In genomic region chr11:68890490-68891231, GRCh38 we compare ENCODE assay signal across 1 cellular context.
TF ChIP-seq lines count a peak whose summit lies in the region.

No MANE protein-coding gene starts in this region.

TF ChIP-seq in HepG2, 621 proteins besides CTCF, POLR2A, EP300 and RAD21:
- TF ChIP-seq EHMT2 (IDR thresholded peaks at IDR 0.05; ENCODE audit: borderline replicate concordance, low read depth, low read length), result no peak
- TF ChIP-seq ZNF101 (CRISPR knock-in tag; IDR thresholded peaks at IDR 0.05; ENCODE audit: borderline replicate concordance, low read depth), result no peak
- TF ChIP-seq FOXA1 (IDR thresholded peaks at IDR 0.05), result no peak
- no peak for TF ChIP-seq FOXA1 (CRISPR knock-in tag; IDR thresholded peaks at IDR 0.05)
- no peak for TF ChIP-seq ZNF746 (CRISPR knock-in tag; IDR thresholded peaks at IDR 0.05)
- TF ChIP-seq ZSCAN21 (CRISPR knock-in tag; IDR thresholded peaks at IDR 0.05; ENCODE audit: borderline replicate concordance), result no peak
- no peak for TF ChIP-seq IRF2 (CRISPR knock-in tag; IDR thresholded peaks at IDR 0.05)
- no peak for TF ChIP-seq CCDC6 (CRISPR knock-in tag; IDR thresholded peaks at IDR 0.05)
- TF ChIP-seq JDP2 (CRISPR knock-in tag; IDR thresholded peaks at IDR 0.05; ENCODE audit: borderline replicate concordance), result no peak
- no peak for TF ChIP-seq ARNTL (CRISPR knock-in tag; IDR thresholded peaks at IDR 0.05)
- TF ChIP-seq DNMT3B (CRISPR knock-in tag; conservative IDR thresholded peaks at IDR 0.05), result no peak
- no peak for TF ChIP-seq PBX2 (CRISPR knock-in tag; IDR thresholded peaks at IDR 0.05)
